ENCODE assay signal across 16 cellular contexts in genomic region chr1:17825273-17826164, GRCh38.
"Had no signal": no experiment of that assay in that cellular context is flagged by ENCODE, and none has a peak within 500 bp of the region (broad histone marks: within the 10 kb centered on the region; RNA-seq: fewer than 3 reads in every experiment).

No MANE protein-coding gene starts in this region.

- H3K4me1 Mint-ChIP-seq: activated naive CD4-positive, alpha-beta T cell treated with anti-CD3 and anti-CD28 coated beads, Interleukin-2, amount 50 U/mL, for 24 hours had no signal

- H3K4me3 Mint-ChIP-seq: activated CD8-positive, alpha-beta T cell treated with anti-CD3 and anti-CD28 coated beads, Interleukin-2, amount 10 ng/mL, durations not matched to agents 7 days and 5 days; activated naive CD4-positive, alpha-beta T cell treated with anti-CD3 and anti-CD28 coated beads, Interleukin-2, amount 50 U/mL, for 24 hours; natural killer cell treated with Interleukin-12 subunit alpha and Interleukin-12 subunit beta and Interleukin-15 and Interleukin-18, amount 100 ng/mL, for 72 hours had no signal

- ATAC-seq: activated CD8-positive, alpha-beta T cell treated with anti-CD3 and anti-CD28 coated beads, Interleukin-2, amount 10 ng/mL, durations not matched to agents 7 days and 5 days; esophagus mucosa; natural killer cell treated with Interleukin-12 subunit alpha and Interleukin-12 subunit beta and Interleukin-15 and Interleukin-18, amount 100 ng/mL, for 72 hours had no signal

- DNase-seq: activated CD4-positive, alpha-beta T cell treated with anti-CD3 and anti-CD28 coated beads for 1 hour; activated gamma-delta T cell treated with Interleukin-2 at 50 U/mL for 16 hours; central memory CD4-positive, alpha-beta T cell; effector memory CD4-positive, alpha-beta T cell; hippocampal formation; spleen; stimulated activated naive CD4-positive, alpha-beta T cell treated with Interleukin-2 at 50 U/mL for 16 hours; T-helper 2 cell had no signal

- H3K27ac ChIP-seq: ascending aorta, brain microvascular endothelial cell, spleen, thyroid gland, VCaP had no signal

- H3K36me3 Mint-ChIP-seq: activated naive CD4-positive, alpha-beta T cell treated with anti-CD3 and anti-CD28 coated beads, Interleukin-2, amount 50 U/mL, for 24 hours; natural killer cell treated with Interleukin-12 subunit alpha and Interleukin-12 subunit beta and Interleukin-15 and Interleukin-18, amount 100 ng/mL, for 72 hours had no signal

- H3K4me1 ChIP-seq: ascending aorta, spleen, thyroid gland had no signal

- H3K27ac Mint-ChIP-seq: activated CD8-positive, alpha-beta T cell treated with anti-CD3 and anti-CD28 coated beads, Interleukin-2, amount 10 ng/mL, durations not matched to agents 7 days and 5 days; activated naive CD4-positive, alpha-beta T cell treated with anti-CD3 and anti-CD28 coated beads, Interleukin-2, amount 50 U/mL, for 24 hours; natural killer cell treated with Interleukin-12 subunit alpha and Interleukin-12 subunit beta and Interleukin-15 and Interleukin-18, amount 100 ng/mL, for 72 hours had no signal

- H3K36me3 ChIP-seq: ascending aorta, brain microvascular endothelial cell, spleen, thyroid gland had no signal

- H3K9me3 ChIP-seq: ascending aorta, thyroid gland had no signal

- H3K4me3 ChIP-seq: ascending aorta, spleen, thyroid gland had no signal

- H3K27me3 ChIP-seq: ascending aorta, brain microvascular endothelial cell, thyroid gland had no signal

- H3K9me3 Mint-ChIP-seq: activated naive CD4-positive, alpha-beta T cell treated with anti-CD3 and anti-CD28 coated beads, Interleukin-2, amount 50 U/mL, for 24 hours; natural killer cell treated with Interleukin-12 subunit alpha and Interleukin-12 subunit beta and Interleukin-15 and Interleukin-18, amount 100 ng/mL, for 72 hours had no signal
